In genomic region chr4:8090312-8090711, GRCh38 we compare ENCODE assay signal across 13 cellular contexts.
DNase-seq lines count a peak whose midpoint lies in the region; ATAC-seq and TF ChIP-seq lines count a peak whose summit lies in the region.
"Had no signal": no experiment of that assay in that cellular context is flagged by ENCODE, and none has a peak within 500 bp of the region (broad histone marks: within the 10 kb centered on the region; RNA-seq: fewer than 3 reads in every experiment).

No MANE protein-coding gene starts in this region.

- H2AFZ ChIP-seq in GM23338, result no peak overlapping the region

- H3K27me3 ChIP-seq in Panc1 (ENCODE audit: control insufficient read depth, insufficient read depth, low read length), result no peaks in the 10 kb centered on the region
- H3K27me3 ChIP-seq in GM23338 (ENCODE audit: insufficient read depth), result no peaks in the 10 kb centered on the region
- H3K27me3 ChIP-seq: adrenal gland had no signal

- peaks cover 19% of the 10 kb centered on the region for H3K36me3 Mint-ChIP-seq in natural killer cell treated with Interleukin-12 subunit alpha and Interleukin-12 subunit beta and Interleukin-15 and Interleukin-18, amount 100 ng/mL, for 72 hours
- H3K36me3 Mint-ChIP-seq in mesothelial cell of epicardium (peaks cover 11% of the 10 kb centered on the region), GM23338 (ENCODE audit: low read depth) (peaks cover 19% of the 10 kb centered on the region)

- peaks cover 12% of the 10 kb centered on the region; the same call in 1 of the 2 replicates for H3K9me3 ChIP-seq in Panc1 (ENCODE audit: control insufficient read depth, insufficient read depth, low read depth, low read length)

- H3K79me2 ChIP-seq in GM23338 (replicated peaks; ENCODE audit: insufficient read depth), result no peaks in the 10 kb centered on the region

- in situ Hi-C loops in Panc1 (cut with HindIII; ENCODE audit: low pct_unique_long_range_greater_than_20kb, low sequenced_read_pairs), result no loop called here

- no peaks in the 10 kb centered on the region for H3K27me3 Mint-ChIP-seq in natural killer cell treated with Interleukin-12 subunit alpha and Interleukin-12 subunit beta and Interleukin-15 and Interleukin-18, amount 100 ng/mL, for 72 hours
- H3K27me3 Mint-ChIP-seq in mesothelial cell of epicardium (ENCODE audit: low read depth) (no peaks in the 10 kb centered on the region), GM23338 (ENCODE audit: insufficient read depth, low read depth, poor library complexity) (peaks cover 7% of the 10 kb centered on the region)
- H3K27me3 Mint-ChIP-seq: CD4-positive, alpha-beta memory T cell had no signal

- H3K27ac Mint-ChIP-seq in natural killer cell treated with Interleukin-12 subunit alpha and Interleukin-12 subunit beta and Interleukin-15 and Interleukin-18, amount 100 ng/mL, for 72 hours, result no peak overlapping the region
- no peak overlapping the region for H3K27ac Mint-ChIP-seq in mesothelial cell of epicardium
- H3K27ac Mint-ChIP-seq in GM23338, result no peak overlapping the region

- H3K4me3 ChIP-seq in Panc1 (ENCODE audit: low read depth in 2 of 2, low read length in 2 of 2) (no peak overlapping the region), GM23338 (no peak overlapping the region)
- H3K4me3 ChIP-seq: adrenal gland had no signal

- H3K9me3 Mint-ChIP-seq in natural killer cell treated with Interleukin-12 subunit alpha and Interleukin-12 subunit beta and Interleukin-15 and Interleukin-18, amount 100 ng/mL, for 72 hours, result peaks cover 5% of the 10 kb centered on the region
- H3K9me3 Mint-ChIP-seq in mesothelial cell of epicardium (peaks cover 23% of the 10 kb centered on the region), GM23338 (peaks cover 26% of the 10 kb centered on the region)

- no peaks in the 10 kb centered on the region for H4K20me1 ChIP-seq in GM23338 (replicated peaks; ENCODE audit: insufficient read depth)

- H3F3A ChIP-seq in GM23338 (replicated peaks; ENCODE audit: low read depth), result 0 out of 2 replicates have a peak, but pooled peaks cover 4% of the 10 kb centered on the region

- TF ChIP-seq CTCF in Panc1 (IDR thresholded peaks at IDR 0.05), result no peak
- no peak for TF ChIP-seq CTCF in mesothelial cell of epicardium (IDR thresholded peaks at IDR 0.05; ENCODE audit: unreplicated experiment)
- no peak for TF ChIP-seq CTCF in GM23338 (conservative IDR thresholded peaks at IDR 0.05; ENCODE audit: low read depth in 2 of 2)

- no peaks in the 10 kb centered on the region for H3K4me1 Mint-ChIP-seq in natural killer cell treated with Interleukin-12 subunit alpha and Interleukin-12 subunit beta and Interleukin-15 and Interleukin-18, amount 100 ng/mL, for 72 hours (ENCODE audit: low read depth in 2 of 2)
- H3K4me1 Mint-ChIP-seq in mesothelial cell of epicardium, result no peaks in the 10 kb centered on the region
- peaks cover 22% of the 10 kb centered on the region for H3K4me1 Mint-ChIP-seq in GM23338
- H3K4me1 Mint-ChIP-seq: CD4-positive, alpha-beta memory T cell had no signal

- intact Hi-C loops in Panc1 (cut with micrococcal nuclease; ENCODE audit: unreplicated experiment), result no loop called here

- no peak overlapping the region for H3K27ac ChIP-seq in Panc1 (ENCODE audit: low read length)
- no peak overlapping the region for H3K27ac ChIP-seq in GM23338 (ENCODE audit: low read depth)

- BruUV-seq in Panc1 (replicated peaks; lab: Mats Ljungman, UMichigan), result no TSS peak

- H3K4me1 ChIP-seq in Panc1 (ENCODE audit: control insufficient read depth, insufficient read depth, low read length) (no peaks in the 10 kb centered on the region; the same call in 1 of the 2 replicates), GM23338 (ENCODE audit: insufficient read depth) (no peaks in the 10 kb centered on the region)
- H3K4me1 ChIP-seq: adrenal gland had no signal

- POLR2A ChIA-PET in Panc1 (lab: Charles Lee), result no interaction called here

- H3K9me2 ChIP-seq in GM23338 (ENCODE audit: insufficient read depth), result no peaks in the 10 kb centered on the region

- peak; percentile 71 for ATAC-seq in Panc1
- ATAC-seq in natural killer cell treated with Interleukin-12 subunit alpha and Interleukin-12 subunit beta and Interleukin-15 and Interleukin-18, amount 100 ng/mL, for 72 hours, result peak; percentile 10 to 36
- no peak for ATAC-seq in GM23338

- H3K4me2 ChIP-seq in GM23338, result no peak overlapping the region

- no peak overlapping the region for H3K4me3 Mint-ChIP-seq in natural killer cell treated with Interleukin-12 subunit alpha and Interleukin-12 subunit beta and Interleukin-15 and Interleukin-18, amount 100 ng/mL, for 72 hours
- H3K4me3 Mint-ChIP-seq in mesothelial cell of epicardium (no peak overlapping the region), GM23338 (no peak overlapping the region)
- H3K4me3 Mint-ChIP-seq: CD4-positive, alpha-beta memory T cell had no signal

- DNase-seq in H4 (ENCODE audit: low spot score) (peak; percentile 47), Panc1 (ENCODE audit: low read depth, low spot score) (peak; percentile 7), dermis microvascular lymphatic vessel endothelial cell (ENCODE audit: low read depth in 2 of 2) (peak; percentile 96 to 99), mesothelial cell of epicardium (ENCODE audit: low spot score in 2 of 2, unreplicated experiment in 2 of 2) (no peak), GM23338 (ENCODE audit: low spot score) (no peak), SKM-1 treated with dmso at 0.1 percent for 144 hours (lab: John Stamatoyannopoulos, UW; ENCODE audit: unreplicated experiment) (no peak)
- no peak for DNase-seq in natural killer cell treated with Interleukin-12 subunit alpha and Interleukin-12 subunit beta and Interleukin-15 and Interleukin-18, amount 100 ng/mL, for 72 hours (ENCODE audit: low spot score)
- DNase-seq: H7, islet precursor cell, MM.1S, NCI-H526 treated with DMSO at 0.1 percent for 48 hours had no signal

- H3K36me3 ChIP-seq in Panc1 (ENCODE audit: control insufficient read depth, insufficient read depth, low read length) (no peaks in the 10 kb centered on the region), GM23338 (ENCODE audit: insufficient read depth) (no peaks in the 10 kb centered on the region; the same call in 1 of the 2 replicates)
- H3K36me3 ChIP-seq: adrenal gland had no signal

- CTCF ChIA-PET in Panc1 (lab: Charles Lee), result no interaction called here

TF ChIP-seq in GM23338, 12 proteins besides CTCF, POLR2A, EP300 and RAD21 (continues in another document):
- TF ChIP-seq ZNF462 (CRISPR knock-in tag; IDR thresholded peaks at IDR 0.05) (no peak), ZNF331 (CRISPR knock-in tag; IDR thresholded peaks at IDR 0.05; ENCODE audit: low read depth) (no peak), EZH2 (IDR thresholded peaks at IDR 0.05; ENCODE audit: low read depth, unreplicated experiment) (no peak), POLR2AphosphoS5 (IDR thresholded peaks at IDR 0.05; ENCODE audit: low read depth) (no peak)

Comparison
In these comparisons a context has a peak if more than half of its experiments do, and no peak if none do; other contexts are left out.
1. DNase-seq: peak in H4 (single experiment), Panc1 (single experiment) and dermis microvascular lymphatic vessel endothelial cell (2 of 2); none in natural killer cell treated with Interleukin-12 subunit alpha and Interleukin-12 subunit beta and Interleukin-15 and Interleukin-18, amount 100 ng/mL, for 72 hours (single experiment), mesothelial cell of epicardium (0 of 2), GM23338 (single experiment) and SKM-1 treated with dmso at 0.1 percent for 144 hours (single experiment).